Comparison of ENCODE assay signal across 1 cellular context in the genomic region with DNA sequence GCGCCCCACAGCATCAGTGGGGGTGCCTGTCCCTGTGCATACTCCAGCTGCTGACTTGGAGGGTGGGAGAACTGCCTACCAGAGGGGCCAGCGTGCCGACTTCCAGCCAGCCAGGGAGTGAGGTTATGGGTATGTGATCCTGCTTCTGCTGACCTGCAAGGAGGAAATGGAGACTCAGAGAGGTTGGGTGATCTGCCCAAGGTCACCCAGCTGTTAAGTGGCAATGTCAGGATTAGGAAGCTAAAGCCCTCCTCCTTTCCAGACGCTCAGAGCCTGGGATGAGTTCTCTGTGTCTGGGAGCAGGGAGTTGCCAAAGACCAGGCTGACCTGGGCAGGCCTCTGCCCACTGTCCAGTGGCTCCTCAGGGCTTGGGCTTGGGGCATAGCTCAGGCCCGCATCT.
A peak's percentile ranks its signal among the peaks of the same experiment; 100 is the strongest.
TF ChIP-seq lines count a peak whose summit lies in the region.

No MANE protein-coding gene starts in this region.

TF ChIP-seq in HEK293, 187 proteins besides CTCF, POLR2A, EP300 and RAD21 (continued from another document):
- TF ChIP-seq, protein P1, sequence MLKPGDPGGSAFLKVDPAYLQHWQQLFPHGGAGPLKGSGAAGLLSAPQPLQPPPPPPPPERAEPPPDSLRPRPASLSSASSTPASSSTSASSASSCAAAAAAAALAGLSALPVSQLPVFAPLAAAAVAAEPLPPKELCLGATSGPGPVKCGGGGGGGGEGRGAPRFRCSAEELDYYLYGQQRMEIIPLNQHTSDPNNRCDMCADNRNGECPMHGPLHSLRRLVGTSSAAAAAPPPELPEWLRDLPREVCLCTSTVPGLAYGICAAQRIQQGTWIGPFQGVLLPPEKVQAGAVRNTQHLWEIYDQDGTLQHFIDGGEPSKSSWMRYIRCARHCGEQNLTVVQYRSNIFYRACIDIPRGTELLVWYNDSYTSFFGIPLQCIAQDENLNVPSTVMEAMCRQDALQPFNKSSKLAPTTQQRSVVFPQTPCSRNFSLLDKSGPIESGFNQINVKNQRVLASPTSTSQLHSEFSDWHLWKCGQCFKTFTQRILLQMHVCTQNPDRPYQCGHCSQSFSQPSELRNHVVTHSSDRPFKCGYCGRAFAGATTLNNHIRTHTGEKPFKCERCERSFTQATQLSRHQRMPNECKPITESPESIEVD (tag by site-specific recombination; IDR thresholded peaks at IDR 0.05): no peak
- TF ChIP-seq ZNF621 (tag by site-specific recombination; IDR thresholded peaks at IDR 0.05) (no peak), ZIC2 (tag by site-specific recombination; IDR thresholded peaks at IDR 0.05) (0 out of 2 replicates have a peak, but pooled peaks have one; percentile 9), ZNF548 (tag by site-specific recombination; IDR thresholded peaks at IDR 0.05) (no peak)
